ENCODE assay signal across 16 cellular contexts in genomic region chr3:11006986-11007385, GRCh38. TPM values are rescaled to one million over a fixed set of nuclear protein-coding genes. Genes with fewer than 3 reads are reported as not detected.
DNase-seq lines count a peak whose midpoint lies in the region; ATAC-seq and TF ChIP-seq lines count a peak whose summit lies in the region.
"Had no signal": no experiment of that assay in that cellular context is flagged by ENCODE, and none has a peak within 500 bp of the region (broad histone marks: within the 10 kb centered on the region; RNA-seq: fewer than 3 reads in every experiment).

No MANE protein-coding gene starts in this region.

- no peaks in the 10 kb centered on the region for H3K36me3 Mint-ChIP-seq in activated CD4-positive, alpha-beta memory T cell treated with anti-CD3 and anti-CD28 coated beads for 36 hours
- H3K36me3 Mint-ChIP-seq: CD4-positive, CD25-positive, alpha-beta regulatory T cell; CD8-positive, alpha-beta memory T cell; IgD-negative memory B cell had no signal

- CTCF ChIA-PET in activated CD4-positive, alpha-beta memory T cell treated with anti-CD3 and anti-CD28 coated beads for 36 hours (lab: Charles Lee) = no interaction called here

- H3K4me3 ChIP-seq in neuronal stem cell (ENCODE audit: low read length in 2 of 2) = no peak overlapping the region
- H3K4me3 ChIP-seq in colonic mucosa = no peak overlapping the region
- no peak overlapping the region for H3K4me3 ChIP-seq in esophagus squamous epithelium
- no peak overlapping the region for H3K4me3 ChIP-seq in left lung
- H3K4me3 ChIP-seq: GM23338 had no signal

- no peaks in the 10 kb centered on the region for H3K36me3 ChIP-seq in neuronal stem cell (replicated peaks in 1 of 2; ENCODE audit: control insufficient read depth in 2 of 2, insufficient read depth in 2 of 2, low read length in 2 of 2)
- no peaks in the 10 kb centered on the region for H3K36me3 ChIP-seq in colonic mucosa
- H3K36me3 ChIP-seq in esophagus squamous epithelium = no peaks in the 10 kb centered on the region
- no peaks in the 10 kb centered on the region for H3K36me3 ChIP-seq in left lung
- H3K36me3 ChIP-seq: BE2C had no signal

- H3K79me1 ChIP-seq in neuronal stem cell (ENCODE audit: low read depth, low read length) = no peaks in the 10 kb centered on the region

- no peak overlapping the region for H2AK5ac ChIP-seq in neuronal stem cell (ENCODE audit: low read depth, low read length)

- H3K9me3 ChIP-seq in neuronal stem cell (replicated peaks in 1 of 2; ENCODE audit: control insufficient read depth in 2 of 2, insufficient read depth in 1 of 2, low read depth in 1 of 2, low read length in 2 of 2) (no peaks in the 10 kb centered on the region), colonic mucosa (no peaks in the 10 kb centered on the region), esophagus squamous epithelium (no peaks in the 10 kb centered on the region), left lung (no peaks in the 10 kb centered on the region)
- H3K9me3 ChIP-seq: BE2C had no signal

- peaks cover 0 to 1% of the 10 kb centered on the region in 2 donors for H3K4me1 ChIP-seq in neuronal stem cell (ENCODE audit: control insufficient read depth in 2 of 2, insufficient read depth in 1 of 2, low read depth in 1 of 2, low read length in 2 of 2)
- no peaks in the 10 kb centered on the region for H3K4me1 ChIP-seq in colonic mucosa
- peaks cover 22 to 87% (median 23%) of the 10 kb centered on the region in 3 donors for H3K4me1 ChIP-seq in esophagus squamous epithelium
- no peaks in the 10 kb centered on the region for H3K4me1 ChIP-seq in left lung
- H3K4me1 ChIP-seq: BE2C had no signal

- no peak overlapping the region for H4K91ac ChIP-seq in neuronal stem cell (ENCODE audit: low read depth, low read length, poor library complexity)

- WGBS in neuronal stem cell (ENCODE audit: extremely low coverage in 2 of 2, insufficient read length in 2 of 2, insufficient replicate concordance in 1 of 2), 2 donors = no CpG with 5 or more reads among the region's 10 CpGs
- WGBS in esophagus squamous epithelium, 2 donors = 89 to 90% methylated on average over 8 to 10 of the region's 10 CpGs

- no peak overlapping the region for H2AFZ ChIP-seq in neuronal stem cell (ENCODE audit: low read length)
- H2AFZ ChIP-seq: GM23338 had no signal

- H3K4ac ChIP-seq in neuronal stem cell (ENCODE audit: low read length) = no peak overlapping the region

- H3K27me3 ChIP-seq in neuronal stem cell (ENCODE audit: control insufficient read depth in 3 of 3, insufficient read depth in 3 of 3, low read depth in 1 of 3, low read length in 3 of 3) = peaks cover 0 to 11% (median 0%) of the 10 kb centered on the region in 3 experiments
- H3K27me3 ChIP-seq in colonic mucosa = no peaks in the 10 kb centered on the region
- H3K27me3 ChIP-seq in esophagus squamous epithelium = no peaks in the 10 kb centered on the region
- H3K27me3 ChIP-seq in left lung = peaks cover 0 to 15% of the 10 kb centered on the region in 2 donors
- H3K27me3 ChIP-seq: BE2C had no signal

- H4K8ac ChIP-seq in neuronal stem cell (ENCODE audit: low read depth, low read length) = no peak overlapping the region

- no peak overlapping the region for H3K4me2 ChIP-seq in neuronal stem cell (ENCODE audit: insufficient read depth, low read length, poor library complexity, severe bottlenecking)
- H3K4me2 ChIP-seq: GM23338 had no signal

- no peak overlapping the region for H3K4me3 Mint-ChIP-seq in activated CD4-positive, alpha-beta memory T cell treated with anti-CD3 and anti-CD28 coated beads for 36 hours
- H3K4me3 Mint-ChIP-seq: CD4-positive, CD25-positive, alpha-beta regulatory T cell; CD8-positive, alpha-beta memory T cell; GM23338; IgD-negative memory B cell had no signal

- H2BK15ac ChIP-seq in neuronal stem cell (ENCODE audit: low read length) = no peak overlapping the region

- no peak overlapping the region for H3K27ac Mint-ChIP-seq in activated CD4-positive, alpha-beta memory T cell treated with anti-CD3 and anti-CD28 coated beads for 36 hours
- H3K27ac Mint-ChIP-seq: CD4-positive, CD25-positive, alpha-beta regulatory T cell; CD8-positive, alpha-beta memory T cell; GM23338; IgD-negative memory B cell had no signal

- no peaks in the 10 kb centered on the region for H3K4me1 Mint-ChIP-seq in activated CD4-positive, alpha-beta memory T cell treated with anti-CD3 and anti-CD28 coated beads for 36 hours (ENCODE audit: low read depth)
- H3K4me1 Mint-ChIP-seq: CD4-positive, CD25-positive, alpha-beta regulatory T cell; CD8-positive, alpha-beta memory T cell had no signal

- no peak for ATAC-seq in left lung

- intact Hi-C loops in colonic mucosa (cut with DNase I) (no loop called here), esophagus squamous epithelium (cut with DNase I) (no loop called here), left lung (cut with DNase I) (no loop called here)
- intact Hi-C loops in activated CD4-positive, alpha-beta memory T cell treated with anti-CD3 and anti-CD28 coated beads for 36 hours (cut with micrococcal nuclease) = no loop called here

- peak overlapping the region; percentile 75 for H3K27ac ChIP-seq in angular gyrus (ENCODE audit: low read depth, low read length)
- peak overlapping the region; percentile 25 for H3K27ac ChIP-seq in cingulate gyrus (ENCODE audit: low read depth, low read length)
- H3K27ac ChIP-seq in neuronal stem cell (replicated peaks; ENCODE audit: low read length) = no peak overlapping the region
- no peak overlapping the region for H3K27ac ChIP-seq in colonic mucosa
- H3K27ac ChIP-seq in esophagus squamous epithelium = no peak overlapping the region
- no peak overlapping the region for H3K27ac ChIP-seq in left lung

- H3K27me3 Mint-ChIP-seq in activated CD4-positive, alpha-beta memory T cell treated with anti-CD3 and anti-CD28 coated beads for 36 hours = peaks cover 2% of the 10 kb centered on the region

- DNase-seq in neuronal stem cell (ENCODE audit: low spot score) = no peak
- DNase-seq in colonic mucosa = no peak
- DNase-seq in esophagus squamous epithelium (lab: John Stamatoyannopoulos, UW) = no peak
- no peak for DNase-seq in left lung
- no peak for DNase-seq in activated CD4-positive, alpha-beta memory T cell treated with anti-CD3 and anti-CD28 coated beads for 36 hours
- DNase-seq: ACHN; BE2C; CD4-positive, CD25-positive, alpha-beta regulatory T cell; CD8-positive, alpha-beta memory T cell; COR-L47; DMS 273 treated with DMSO at 0.1 percent for 48 hours had no signal

- no peak for TF ChIP-seq POLR2A in esophagus squamous epithelium (IDR thresholded peaks at IDR 0.05)

- no peak overlapping the region for H2BK12ac ChIP-seq in neuronal stem cell (ENCODE audit: low read length)

- no peak for TF ChIP-seq CTCF in colonic mucosa (IDR thresholded peaks at IDR 0.05)
- no peak for TF ChIP-seq CTCF in esophagus squamous epithelium (IDR thresholded peaks at IDR 0.05)
- no peak for TF ChIP-seq CTCF in left lung (IDR thresholded peaks at IDR 0.05)

- no peak overlapping the region for H3K14ac ChIP-seq in neuronal stem cell (ENCODE audit: low read length)

- H2BK5ac ChIP-seq in neuronal stem cell (ENCODE audit: low read length) = no peak overlapping the region

- H3K18ac ChIP-seq in neuronal stem cell (ENCODE audit: low read length) = peak overlapping the region; percentile 15

- H2BK120ac ChIP-seq in neuronal stem cell (ENCODE audit: low read depth, low read length) = no peak overlapping the region

- POLR2A ChIA-PET in activated CD4-positive, alpha-beta memory T cell treated with anti-CD3 and anti-CD28 coated beads for 36 hours (lab: Charles Lee) = no interaction called here

- H3K23ac ChIP-seq in neuronal stem cell (ENCODE audit: low read depth, low read length, poor library complexity) = no peak overlapping the region

- H3K9ac ChIP-seq in neuronal stem cell (ENCODE audit: low read depth, low read length, poor library complexity) = no peak overlapping the region
- no peak overlapping the region for H3K9ac ChIP-seq in colonic mucosa (ENCODE audit: low read depth in 2 of 2, low read length in 2 of 2)

- no peaks in the 10 kb centered on the region for H3K9me3 Mint-ChIP-seq in activated CD4-positive, alpha-beta memory T cell treated with anti-CD3 and anti-CD28 coated beads for 36 hours
- H3K9me3 Mint-ChIP-seq: CD4-positive, CD25-positive, alpha-beta regulatory T cell; CD8-positive, alpha-beta memory T cell; GM23338; IgD-negative memory B cell had no signal

RNA-seq across cellular contexts. Expression of gene SLC6A1, which starts 14.4 kb away (rescaled TPM):
- polyA plus RNA-seq in neuronal stem cell (2013, experiment 1 of 2) = 0.75 TPM
- polyA plus RNA-seq in neuronal stem cell (2013, experiment 2 of 2) = 0.78 TPM
- under 1 TPM; 0.05 to 0.21 TPM for total RNA-seq in colonic mucosa
- 10 to 100 TPM in 3 of 4 donors, 1 to 10 TPM in 1; 8.6 to 34.4 (median 22.3) TPM for total RNA-seq in esophagus squamous epithelium
- 1 to 10 TPM in 1 of 2 donors, under 1 TPM in 1; 0.97 to 1.7 TPM for total RNA-seq in left lung
- total RNA-seq in activated CD4-positive, alpha-beta memory T cell treated with anti-CD3 and anti-CD28 coated beads for 36 hours = not detected
- total RNA-seq: CD4-positive, CD25-positive, alpha-beta regulatory T cell; CD8-positive, alpha-beta memory T cell; HepG2 had no signal
- polyA plus RNA-seq: CD4-positive, CD25-positive, alpha-beta regulatory T cell; CD8-positive, alpha-beta memory T cell; HepG2; IgD-negative memory B cell had no signal

Comparison
In these comparisons a context has a peak if more than half of its experiments do, and no peak if none do; other contexts are left out.
1. H3K27ac ChIP-seq: peak in angular gyrus (single experiment) and cingulate gyrus (single experiment); none in neuronal stem cell (single experiment), colonic mucosa (single experiment), esophagus squamous epithelium (0 of 4) and left lung (0 of 2).